Comparison of ENCODE assay signal across 20 cellular contexts in the genomic region with DNA sequence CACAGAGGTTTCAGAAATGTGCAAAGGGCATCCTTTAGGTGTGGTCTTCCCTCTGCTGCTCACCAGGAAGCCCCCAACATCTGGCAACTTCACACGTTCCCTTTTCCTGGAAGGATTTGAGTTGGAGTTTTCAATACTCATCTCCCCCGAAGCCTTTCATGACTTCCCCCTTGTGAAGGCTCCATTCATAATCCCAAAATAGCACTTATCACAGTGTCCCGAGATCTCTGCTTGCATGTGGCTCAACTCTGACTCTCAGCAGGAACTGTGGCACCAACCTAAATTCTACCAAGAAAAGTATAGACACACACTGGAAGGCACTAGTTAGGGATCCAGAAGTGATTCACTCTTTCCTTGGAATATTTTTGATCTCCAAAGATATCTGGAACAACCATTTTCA.
"Had no signal": no experiment of that assay in that cellular context is flagged by ENCODE, and none has a peak within 500 bp of the region (broad histone marks: within the 10 kb centered on the region; RNA-seq: fewer than 3 reads in every experiment).

No MANE protein-coding gene starts in this region.

- H3K4me3 ChIP-seq: SJSA1 had no signal

- ATAC-seq: Panc1, PC-3 had no signal

- H3K36me3 ChIP-seq: SJSA1 had no signal

- DNase-seq: KBM-7, MV-4-11, NCI-H1048, NCI-H1105, NCI-H1417, NCI-H1436 treated with DMSO at 0.1 percent for 48 hours, NCI-H1694, NCI-H187 treated with DMSO at 0.1 percent for 48 hours, NCI-H2029 treated with DMSO at 0.1 percent for 48 hours, NCI-H2227 treated with DMSO at 0.1 percent for 48 hours, NCI-H524, NCI-H526 treated with DMSO at 0.1 percent for 48 hours, NCI-H774, PC-3, SIG-M5, SK-N-SH, SW 1271 had no signal

- H3K4me2 ChIP-seq: SK-N-SH had no signal

- H3K27me3 ChIP-seq: SJSA1 had no signal

- H3K27ac ChIP-seq: RWPE1, SJSA1 had no signal

- H3K9me2 ChIP-seq: SK-N-SH had no signal

- H3K9me3 ChIP-seq: SJSA1, SK-N-SH had no signal

- H3K4me1 ChIP-seq: SJSA1 had no signal
